Comparison of ENCODE assay signal across 8 cellular contexts in the genomic region with DNA sequence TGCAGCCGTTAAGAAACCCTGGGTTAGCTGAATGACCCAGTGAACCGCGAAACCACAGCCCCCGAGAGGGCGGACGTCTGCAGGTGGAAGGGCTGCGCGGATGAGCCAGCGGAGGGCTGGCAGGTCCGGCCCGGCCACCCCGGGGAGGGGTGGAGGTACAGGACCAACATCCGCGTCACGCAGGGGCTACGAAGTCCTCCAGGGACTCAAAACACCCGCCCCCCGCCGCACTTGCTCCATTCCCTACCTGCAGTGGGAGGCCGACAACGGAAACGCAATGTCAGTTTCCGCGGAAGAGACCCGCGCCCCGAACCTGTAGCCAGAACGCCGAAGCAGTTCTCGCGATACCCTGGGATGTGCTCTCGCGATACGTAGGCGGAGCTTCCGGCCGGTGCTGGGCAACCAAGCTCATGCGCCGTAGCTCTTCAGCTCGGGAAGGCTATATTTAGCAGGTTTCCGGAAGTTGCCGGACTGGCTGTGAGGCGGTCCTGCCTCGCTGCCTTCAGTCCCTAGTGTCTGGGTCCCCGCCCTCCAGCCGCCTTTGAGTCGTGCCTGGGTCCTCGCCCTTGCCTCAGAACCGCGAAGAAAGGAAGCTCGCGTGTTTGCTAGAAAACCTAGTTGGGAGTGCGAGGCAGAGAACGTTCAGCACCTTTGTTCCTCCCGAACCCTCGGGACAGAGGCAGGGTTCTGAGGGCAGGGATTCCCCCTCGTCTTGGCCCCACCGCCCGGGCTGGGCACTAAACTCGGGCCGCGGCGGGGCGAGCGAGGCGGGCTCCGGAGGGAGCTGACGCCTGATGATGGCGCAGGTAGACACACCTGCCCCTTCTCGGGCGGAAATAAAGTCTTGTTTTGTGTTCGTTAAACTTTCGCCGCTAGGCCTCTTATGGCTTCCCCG. TPM values are rescaled to one million over a fixed set of nuclear protein-coding genes. Genes with fewer than 3 reads are reported as not detected.
DNase-seq lines count a peak whose midpoint lies in the region; ATAC-seq and TF ChIP-seq lines count a peak whose summit lies in the region.

OFD1 (plus strand) TSS at position 471 of the 895 bp plus-strand sequence; CDS start at position 795, 324 bp downstream.
TRAPPC2 (minus strand) TSS at position 343 of the 895 bp plus-strand sequence. CDS start 14,657 bp downstream, outside the sequence.

- POLR2A ChIA-PET in activated B cell treated with CpG ODN at 0.5 μM for 24 hours (lab: Charles Lee) = interaction anchor here (0.6 to 3.7 kb wide), 26 partner anchors 8 to 760 kb away, joined by 3 to 47 read pairs (median 7); partner anchors contain the start of genes GEMIN8, RAB9A, TCEANC and TMSB4X

- in situ Hi-C loops in GM18951 (cut with MboI; ENCODE audit: low sequenced_read_pairs, unreplicated experiment) = no loop called here

- CTCF ChIA-PET in activated B cell treated with CpG ODN at 0.5 μM for 24 hours (lab: Charles Lee) = interaction anchor here (1.2 to 1.4 kb wide), 3 partner anchors 75 to 297 kb away, joined by 3 to 4 read pairs (median 4); partner anchors contain the start of gene TCEANC

- DNase-seq in AG08396 (ENCODE audit: low spot score) (peak; percentile 98), NCI-H345 (lab: John Stamatoyannopoulos, UW) (peak; percentile 96), activated B cell treated with CpG ODN at 0.5 μM for 24 hours (peak; percentile 80), caudate nucleus (lab: John Stamatoyannopoulos, UW) (peak; percentile 16 to 95 (median 77)), immature natural killer cell (peak; percentile 89 to 95 (median 93)), smooth muscle cell of the brain vasculature (ENCODE audit: low read depth, low spot score) (peak; percentile 90)

- no peaks in the 10 kb centered on the region for H3K9me3 Mint-ChIP-seq in activated B cell treated with CpG ODN at 0.5 μM for 24 hours
- H3K9me3 Mint-ChIP-seq in immature natural killer cell = peaks cover 0 to 4% (median 0%) of the 10 kb centered on the region in 6 donors

- H3K4me3 Mint-ChIP-seq in activated B cell treated with CpG ODN at 0.5 μM for 24 hours (peak within 1 kb of the TSS; percentile 93), immature natural killer cell (peak within 1 kb of the TSS; percentile 87 to 99 (median 98))

- TF ChIP-seq CTCF in activated B cell treated with CpG ODN at 0.5 μM for 24 hours (IDR thresholded peaks at IDR 0.05) = no peak

- peaks cover 60% of the 10 kb centered on the region for H3K4me1 Mint-ChIP-seq in activated B cell treated with CpG ODN at 0.5 μM for 24 hours
- peaks cover 67 to 85% of the 10 kb centered on the region in 2 donors for H3K4me1 Mint-ChIP-seq in immature natural killer cell

- H3K36me3 Mint-ChIP-seq in activated B cell treated with CpG ODN at 0.5 μM for 24 hours (ENCODE audit: low read depth) (peaks cover 25% of the 10 kb centered on the region), immature natural killer cell (peaks cover 3 to 10% (median 5%) of the 10 kb centered on the region in 3 donors)

- peak within 1 kb of the TSS; percentile 82 for H3K27ac ChIP-seq in caudate nucleus (ENCODE audit: low read depth, low read length)

- H3K27ac Mint-ChIP-seq in activated B cell treated with CpG ODN at 0.5 μM for 24 hours = peak within 1 kb of the TSS; percentile 92
- H3K27ac Mint-ChIP-seq in immature natural killer cell = peak within 1 kb of the TSS; percentile 92 to 99 (median 96)

- intact Hi-C loops in activated B cell treated with CpG ODN at 0.5 μM for 24 hours (cut with micrococcal nuclease) = loop anchor here (1.0 to 5.0 kb wide), 11 partner anchors 8 to 777 kb away; partner anchors contain the start of gene TCEANC

- TF ChIP-seq POLR2A in GM18951 (IDR thresholded peaks at IDR 0.05; ENCODE audit: extremely low read depth, insufficient read depth, insufficient read length) = peak; percentile 84

- H3K27me3 Mint-ChIP-seq in activated B cell treated with CpG ODN at 0.5 μM for 24 hours (no peaks in the 10 kb centered on the region), immature natural killer cell (ENCODE audit: low read depth in 3 of 3) (peaks cover 0 to 6% (median 5%) of the 10 kb centered on the region in 3 donors)

- ATAC-seq in HG03196 (IDR thresholded peaks at IDR 0.05; ENCODE audit: unreplicated experiment) (peak; percentile 90), activated B cell treated with CpG ODN at 0.5 μM for 24 hours (ENCODE audit: low read depth) (peak; percentile 81)

RNA-seq across cellular contexts. Expression of gene OFD1, which starts in this region (rescaled TPM):
- 57.3 and 61.4 TPM in 2 replicates for total RNA-seq in activated B cell treated with CpG ODN at 0.5 μM for 24 hours
- polyA plus RNA-seq in immature natural killer cell = 10 to 100 TPM in 2 of 3 donors, 1 to 10 TPM in 1; 7.5 to 42.1 (median 22.6) TPM

RNA-seq across cellular contexts. Expression of gene TRAPPC2, which starts in this region (rescaled TPM):
- 24.7 and 26.7 TPM in 2 replicates for total RNA-seq in activated B cell treated with CpG ODN at 0.5 μM for 24 hours
- 10 to 100 TPM; 48.8 to 60.1 (median 55.4) TPM for polyA plus RNA-seq in immature natural killer cell

Comparison
In these comparisons a context has a peak if more than half of its experiments do, and no peak if none do; other contexts are left out.
1. Peak in every context shown above with its lines: DNase-seq, ATAC-seq and H3K27ac ChIP-seq.